ENCODE assay signal across 27 cellular contexts in genomic region chr9:98727428-98727827, GRCh38.
"Had no signal": no experiment of that assay in that cellular context is flagged by ENCODE, and none has a peak within 500 bp of the region (broad histone marks: within the 10 kb centered on the region; RNA-seq: fewer than 3 reads in every experiment).

No MANE protein-coding gene starts in this region.

- H3K36me3 Mint-ChIP-seq: activated CD8-positive, alpha-beta memory T cell treated with anti-CD3 and anti-CD28 coated beads, Interleukin-2, amount 10 ng/mL, durations not matched to agents 7 days and 5 days; activated naive CD4-positive, alpha-beta T cell treated with anti-CD3 and anti-CD28 coated beads, Interleukin-2, amount 10 ng/mL, durations not matched to agents 7 days and 5 days; activated naive CD8-positive, alpha-beta T cell; brain had no signal

- H3K4me1 Mint-ChIP-seq: activated CD4-positive, alpha-beta memory T cell treated with anti-CD3 and anti-CD28 coated beads, Interleukin-2, amount 10 ng/mL, durations not matched to agents 7 days and 5 days; activated naive CD4-positive, alpha-beta T cell treated with anti-CD3 and anti-CD28 coated beads, Interleukin-2, amount 10 ng/mL, durations not matched to agents 7 days and 5 days; activated naive CD8-positive, alpha-beta T cell treated with anti-CD3 and anti-CD28 coated beads, Interleukin-2, amount 50 U/mL, for 24 hours had no signal

- ATAC-seq: activated CD8-positive, alpha-beta memory T cell treated with anti-CD3 and anti-CD28 coated beads, Interleukin-2, amount 10 ng/mL, durations not matched to agents 7 days and 5 days; activated naive CD8-positive, alpha-beta T cell treated with anti-CD3 and anti-CD28 coated beads, Interleukin-2, amount 50 U/mL, for 24 hours had no signal

- H3K27ac Mint-ChIP-seq: activated CD4-positive, alpha-beta memory T cell treated with anti-CD3 and anti-CD28 coated beads, Interleukin-2, amount 10 ng/mL, durations not matched to agents 7 days and 5 days; activated CD8-positive, alpha-beta memory T cell treated with anti-CD3 and anti-CD28 coated beads, Interleukin-2, amount 10 ng/mL, durations not matched to agents 7 days and 5 days; activated naive CD4-positive, alpha-beta T cell treated with anti-CD3 and anti-CD28 coated beads, Interleukin-2, amount 10 ng/mL, durations not matched to agents 7 days and 5 days; activated naive CD8-positive, alpha-beta T cell; activated naive CD8-positive, alpha-beta T cell treated with anti-CD3 and anti-CD28 coated beads, Interleukin-2, amount 50 U/mL, for 24 hours had no signal

- H3K4me3 Mint-ChIP-seq: activated CD4-positive, alpha-beta memory T cell treated with anti-CD3 and anti-CD28 coated beads, Interleukin-2, amount 10 ng/mL, durations not matched to agents 7 days and 5 days; activated CD8-positive, alpha-beta memory T cell treated with anti-CD3 and anti-CD28 coated beads, Interleukin-2, amount 10 ng/mL, durations not matched to agents 7 days and 5 days; activated naive CD4-positive, alpha-beta T cell treated with anti-CD3 and anti-CD28 coated beads, Interleukin-2, amount 10 ng/mL, durations not matched to agents 7 days and 5 days; activated naive CD8-positive, alpha-beta T cell; activated naive CD8-positive, alpha-beta T cell treated with anti-CD3 and anti-CD28 coated beads, Interleukin-2, amount 50 U/mL, for 24 hours; brain had no signal

- H3K9me3 Mint-ChIP-seq: activated CD4-positive, alpha-beta memory T cell treated with anti-CD3 and anti-CD28 coated beads, Interleukin-2, amount 10 ng/mL, durations not matched to agents 7 days and 5 days; activated naive CD4-positive, alpha-beta T cell treated with anti-CD3 and anti-CD28 coated beads, Interleukin-2, amount 10 ng/mL, durations not matched to agents 7 days and 5 days had no signal

- DNase-seq: activated CD4-positive, alpha-beta memory T cell treated with anti-CD3 and anti-CD28 coated beads, Interleukin-2, amount 10 ng/mL, durations not matched to agents 7 days and 5 days; activated CD4-positive, alpha-beta T cell treated with anti-CD3 and anti-CD28 coated beads for 1 hour; activated CD4-positive, alpha-beta T cell treated with anti-CD3 and anti-CD28 coated beads for 48 hours; activated CD4-positive, CD25-positive, alpha-beta regulatory T cell; activated CD8-positive, alpha-beta memory T cell treated with anti-CD3 and anti-CD28 coated beads for 24 hours; activated CD8-positive, alpha-beta memory T cell treated with anti-CD3 and anti-CD28 coated beads, Interleukin-2, amount 10 ng/mL, durations not matched to agents 7 days and 5 days; activated CD8-positive, alpha-beta memory T cell treated with anti-CD3 and anti-CD28 coated beads, Interleukin-2, amount 50 U/mL, for 48 hours; activated effector memory CD4-positive, alpha-beta T cell treated with Interleukin-2 at 50 U/mL for 16 hours; activated naive CD4-positive, alpha-beta T cell treated with anti-CD3 and anti-CD28 coated beads, Interleukin-2, amount 10 ng/mL, durations not matched to agents 7 days and 5 days; activated naive CD8-positive, alpha-beta T cell treated with anti-CD3 and anti-CD28 coated beads, Interleukin-2, amount 50 U/mL, for 24 hours; activated T-cell treated with anti-CD3 and anti-CD28 coated beads, Interleukin-2, amount 50 U/mL, for 48 hours; cerebellar nuclear complex; NCI-H1048; NCI-H1105 treated with DMSO at 0.1 percent for 48 hours; NCI-H146; NCI-H187; NCI-H2081; NCI-H345; NK-92 treated with Interleukin-12 subunit alpha and Interleukin-12 subunit beta, amount 100 ng/mL, for 24 hours; PC-9; SIG-M5; SW 1271; T-helper 1 cell; T-helper 2 cell; T-helper 9 cell had no signal
